Comparison of ENCODE assay signal across 8 cellular contexts in the genomic region with DNA sequence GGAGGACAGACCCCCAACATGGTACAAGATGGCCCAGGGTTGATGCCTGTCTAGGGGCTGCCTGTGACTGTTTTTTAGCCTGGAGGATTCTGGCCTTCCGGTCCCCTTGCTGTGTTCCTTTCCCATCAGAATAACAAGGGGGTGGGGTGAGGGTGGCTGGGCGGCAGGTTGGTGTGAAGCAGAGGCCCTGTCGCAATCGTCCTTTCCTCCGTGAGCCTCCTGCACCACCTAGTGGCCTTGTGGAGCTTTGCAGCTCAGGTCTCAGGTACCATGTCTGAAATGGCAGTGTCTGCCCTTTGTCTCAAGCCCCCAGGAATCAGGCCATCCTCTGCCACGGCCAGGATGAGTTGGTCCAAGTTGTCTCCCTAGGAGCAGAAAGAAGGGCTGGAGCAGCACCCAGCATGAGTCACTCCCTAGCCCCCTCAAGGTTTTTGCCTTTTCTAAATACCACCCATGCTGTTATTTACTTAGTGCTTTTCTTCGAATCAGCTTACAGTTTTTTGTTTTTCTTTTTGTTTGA. TPM values are rescaled to one million over a fixed set of nuclear protein-coding genes. Genes with fewer than 3 reads are reported as not detected.
DNase-seq lines count a peak whose midpoint lies in the region; ATAC-seq and FAIRE-seq lines count a peak whose summit lies in the region.

No MANE protein-coding gene starts in this region.

- H3K9ac ChIP-seq in BLaER1 treated with 17β-estradiol and CSF1 and Interleukin-3, amounts not matched to agents 10 nM and 100 nM, result peak overlapping the region in 7 of 11 experiments; percentile 8 to 67 (median 41); a peak in 9 of 22 replicates

- peak; percentile 90 for FAIRE-seq in GM19239 (lab: Jason Lieb, UNC)

- peak; percentile 84 for ATAC-seq in HG03571 (IDR thresholded peaks at IDR 0.05; ENCODE audit: unreplicated experiment)

- H3K4me1 ChIP-seq in BLaER1 treated with 17β-estradiol and CSF1 and Interleukin-3, amounts not matched to agents 10 nM and 100 nM, result peaks cover 13 to 39% (median 27%) of the 10 kb centered on the region in 10 experiments

- peak overlapping the region in 9 of 11 experiments; percentile 3 to 66 (median 32); a peak in 13 of 22 replicates for H3K4me2 ChIP-seq in BLaER1 treated with 17β-estradiol and CSF1 and Interleukin-3, amounts not matched to agents 10 nM and 100 nM

- DNase-seq in GM19239 (ENCODE audit: insufficient read length, low spot score), result peak; percentile 84
- peak; percentile 78 to 84 for DNase-seq in NOMO-1 (lab: John Stamatoyannopoulos, UW; ENCODE audit: unreplicated experiment in 2 of 2)
- DNase-seq in activated CD8-positive, alpha-beta memory T cell treated with anti-CD3 and anti-CD28 coated beads, Interleukin-2, amount 50 U/mL, for 1 hour (ENCODE audit: extremely low read depth), result peak; percentile 53
- peak; percentile 76 for DNase-seq in epidermal melanocyte (ENCODE audit: insufficient read length, low spot score)
- peak; percentile 84 for DNase-seq in mucosa of gallbladder (ENCODE audit: low spot score)
- peak; percentile 60 for DNase-seq in stimulated activated CD8-positive, alpha-beta memory T cell treated with anti-CD3 and anti-CD28 coated beads, Interleukin-7, amount 100 ng/mL, for 24 hours (ENCODE audit: low read depth)

- peaks cover 0 to 68% (median 0%) of the 10 kb centered on the region in 11 experiments; a peak in 6 of 22 replicates for H4K20me1 ChIP-seq in BLaER1 treated with 17β-estradiol and CSF1 and Interleukin-3, amounts not matched to agents 10 nM and 100 nM

- H3K27ac ChIP-seq in BLaER1 treated with 17β-estradiol and CSF1 and Interleukin-3, amounts not matched to agents 10 nM and 100 nM, result peak overlapping the region in 8 of 11 experiments; percentile 30 to 79 (median 58); a peak in 14 of 22 replicates

- no peaks in the 10 kb centered on the region for H3K27me3 ChIP-seq in BLaER1 treated with 17β-estradiol and CSF1 and Interleukin-3, amounts not matched to agents 10 nM and 100 nM

- no peak overlapping the region for H3K4me3 ChIP-seq in BLaER1 treated with 17β-estradiol and CSF1 and Interleukin-3, amounts not matched to agents 10 nM and 100 nM

- H3K36me3 ChIP-seq in BLaER1 treated with 17β-estradiol and CSF1 and Interleukin-3, amounts not matched to agents 10 nM and 100 nM, result peaks cover 55 to 98% (median 85%) of the 10 kb centered on the region in 11 experiments

- no peaks in the 10 kb centered on the region for H3K9me3 ChIP-seq in BLaER1 treated with 17β-estradiol and CSF1 and Interleukin-3, amounts not matched to agents 10 nM and 100 nM (replicated peaks in 1 of 11)

RNA-seq across cellular contexts. Expression of a gene that starts 24.2 kb away (rescaled TPM):
- total RNA-seq in mucosa of gallbladder, result 1.6 TPM

RNA-seq across cellular contexts. Expression of a gene that starts 58.7 kb away (rescaled TPM):
- 108 TPM for total RNA-seq in mucosa of gallbladder
